ENCODE assay signal across 8 cellular contexts in genomic region chr15:88894819-88895767, GRCh38. TPM values are rescaled to one million over a fixed set of nuclear protein-coding genes. Genes with fewer than 3 reads are reported as not detected.
A peak's percentile ranks its signal among the peaks of the same experiment; 100 is the strongest.
DNase-seq lines count a peak whose midpoint lies in the region; ATAC-seq and TF ChIP-seq lines count a peak whose summit lies in the region.

Gene HAPLN3, minus strand, starts transcription at chr15:88895544. Its CDS starts 8,246 bp downstream, at chr15:88887298.

- no peak within 1 kb of the TSS for H2BK15ac ChIP-seq in IMR-90 (ENCODE audit: low read depth, low read length)

- peaks cover 13% of the 10 kb centered on the region; the same call in 1 of the 2 replicates for H3K36me3 ChIP-seq in IMR-90 (ENCODE audit: control insufficient read depth, insufficient read depth, low read length)
- H3K36me3 ChIP-seq in endodermal cell (ENCODE audit: control insufficient read depth, insufficient read depth, low read length) = no peaks in the 10 kb centered on the region
- peaks cover 7% of the 10 kb centered on the region for H3K36me3 ChIP-seq in suprapubic skin

- H3K27ac ChIP-seq in IMR-90 (ENCODE audit: insufficient read depth, low read length) (no peak within 1 kb of the TSS; the same call in 1 of the 2 replicates), endodermal cell (ENCODE audit: low read depth, low read length) (no peak within 1 kb of the TSS), suprapubic skin (no peak within 1 kb of the TSS)

- peak within 1 kb of the TSS; percentile 59 for H3K27ac Mint-ChIP-seq in activated CD4-positive, alpha-beta memory T cell treated with anti-CD3 and anti-CD28 coated beads, Interleukin-2, amount 10 ng/mL, durations not matched to agents 7 days and 5 days
- H3K27ac Mint-ChIP-seq in endodermal cell (no peak within 1 kb of the TSS), natural killer cell (peak within 1 kb of the TSS in 1 of 2 donors; percentile 56)

- no peak for TF ChIP-seq RAD21 in IMR-90 (IDR thresholded peaks at IDR 0.05; ENCODE audit: low read length)

- H4K8ac ChIP-seq in IMR-90 (ENCODE audit: low read depth in 2 of 2, low read length in 2 of 2) = no peak within 1 kb of the TSS; a peak in 1 of 4 replicates

- peak within 1 kb of the TSS; percentile 72 for H3K4me2 ChIP-seq in IMR-90 (ENCODE audit: low read depth, low read length)

- peak within 1 kb of the TSS; percentile 45 for H2AK9ac ChIP-seq in IMR-90 (replicated peaks; ENCODE audit: low read depth, low read length, poor library complexity)

- H3K4ac ChIP-seq in IMR-90 (ENCODE audit: low read depth, low read length) = 0 out of 2 replicates have a peak within 1 kb of the TSS, but pooled peaks have one; percentile 41

- no TSS peak for BruUV-seq in IMR-90 (replicated peaks; lab: Mats Ljungman, UMichigan)

- no peak within 1 kb of the TSS for H4K91ac ChIP-seq in IMR-90 (ENCODE audit: insufficient read depth, low read depth, low read length)

- H2BK5ac ChIP-seq in IMR-90 (ENCODE audit: low read depth, low read length, poor library complexity, severe bottlenecking) = no peak within 1 kb of the TSS

- no peak within 1 kb of the TSS; the same call in 1 of the 2 replicates for H3K56ac ChIP-seq in IMR-90 (ENCODE audit: extremely low read depth, insufficient read depth, low read length)

- 8% methylated on average over 41 of the region's 70 CpGs; no CpG with 5 or more reads in 1 of the 2 experiments for WGBS in IMR-90 (ENCODE audit: extremely low coverage in 2 of 2, insufficient read length in 1 of 2), 2 experiments
- 3 to 4% methylated on average over 20 to 70 of the region's 70 CpGs for WGBS in endodermal cell (ENCODE audit: insufficient coverage in 1 of 2, insufficient read length in 1 of 2), 2 experiments
- 1% methylated on average over 19 of the region's 70 CpGs for WGBS in suprapubic skin

- H3K4me3 Mint-ChIP-seq in activated CD4-positive, alpha-beta memory T cell treated with anti-CD3 and anti-CD28 coated beads, Interleukin-2, amount 10 ng/mL, durations not matched to agents 7 days and 5 days = peak within 1 kb of the TSS; percentile 79
- H3K4me3 Mint-ChIP-seq in endodermal cell = peak within 1 kb of the TSS; percentile 53
- H3K4me3 Mint-ChIP-seq in natural killer cell = peak within 1 kb of the TSS; percentile 83

- peaks cover 36% of the 10 kb centered on the region for H3K4me1 Mint-ChIP-seq in activated CD4-positive, alpha-beta memory T cell treated with anti-CD3 and anti-CD28 coated beads, Interleukin-2, amount 10 ng/mL, durations not matched to agents 7 days and 5 days
- H3K4me1 Mint-ChIP-seq in endodermal cell (peaks cover 26% of the 10 kb centered on the region), natural killer cell (peaks cover 11% of the 10 kb centered on the region in 2 donors)

- no peak for TF ChIP-seq EP300 in suprapubic skin (IDR thresholded peaks at IDR 0.05)

- H3K9me3 ChIP-seq in IMR-90 (ENCODE audit: control insufficient read depth, insufficient read depth, low read length) (no peaks in the 10 kb centered on the region), endodermal cell (ENCODE audit: control insufficient read depth, low read length) (no peaks in the 10 kb centered on the region), suprapubic skin (no peaks in the 10 kb centered on the region)

- H3K27me3 Mint-ChIP-seq in activated CD4-positive, alpha-beta memory T cell treated with anti-CD3 and anti-CD28 coated beads, Interleukin-2, amount 10 ng/mL, durations not matched to agents 7 days and 5 days = no peaks in the 10 kb centered on the region
- peaks cover 35% of the 10 kb centered on the region for H3K27me3 Mint-ChIP-seq in endodermal cell (ENCODE audit: insufficient read depth)
- H3K27me3 Mint-ChIP-seq in natural killer cell (ENCODE audit: low read depth in 2 of 2) = peaks cover 7 to 12% of the 10 kb centered on the region in 2 donors

- dilution Hi-C loops in IMR-90 (cut with HindIII; ENCODE audit: low sequenced_read_pairs, unreplicated experiment) = no loop called here

- no peak within 1 kb of the TSS for H3K14ac ChIP-seq in IMR-90 (replicated peaks; ENCODE audit: low read depth, low read length)

- TF ChIP-seq POLR2A in IMR-90 (IDR thresholded peaks at IDR 0.05; ENCODE audit: low read depth, low read length) (no peak), suprapubic skin (IDR thresholded peaks at IDR 0.05) (no peak)

- no peak within 1 kb of the TSS for H3K18ac ChIP-seq in IMR-90 (ENCODE audit: low read depth, low read length)

- in situ Hi-C loops in IMR-90 (cut with MboI; ENCODE audit: low sequenced_read_pairs) = no loop called here

- no peaks in the 10 kb centered on the region for H3K27me3 ChIP-seq in IMR-90 (ENCODE audit: control insufficient read depth, insufficient read depth, low read length)
- H3K27me3 ChIP-seq in endodermal cell (ENCODE audit: control insufficient read depth, insufficient read depth, low read length, poor library complexity, severe bottlenecking) = peaks cover 34% of the 10 kb centered on the region
- peaks cover 6% of the 10 kb centered on the region for H3K27me3 ChIP-seq in suprapubic skin

- no peaks in the 10 kb centered on the region for H3K36me3 Mint-ChIP-seq in activated CD4-positive, alpha-beta memory T cell treated with anti-CD3 and anti-CD28 coated beads, Interleukin-2, amount 10 ng/mL, durations not matched to agents 7 days and 5 days (ENCODE audit: low read depth)
- peaks cover 7% of the 10 kb centered on the region for H3K36me3 Mint-ChIP-seq in endodermal cell (ENCODE audit: low read depth)
- H3K36me3 Mint-ChIP-seq in natural killer cell = no peaks in the 10 kb centered on the region

- H2BK20ac ChIP-seq in IMR-90 (ENCODE audit: low read depth, low read length) = no peak within 1 kb of the TSS

- peaks cover 9% of the 10 kb centered on the region for H3K9me1 ChIP-seq in IMR-90 (ENCODE audit: insufficient read depth, low read length)

- no peak within 1 kb of the TSS for H2BK120ac ChIP-seq in IMR-90 (ENCODE audit: low read depth, low read length)

- H3K4me1 ChIP-seq in IMR-90 (ENCODE audit: control insufficient read depth, insufficient read depth, low read length) (peaks cover 11% of the 10 kb centered on the region), endodermal cell (ENCODE audit: control insufficient read depth, insufficient read depth, low read length) (no peaks in the 10 kb centered on the region), suprapubic skin (peaks cover 39% of the 10 kb centered on the region)

- no peak for TF ChIP-seq CTCF in IMR-90 (conservative IDR thresholded peaks at IDR 0.05; ENCODE audit: low read depth, low read length)
- no peak for TF ChIP-seq CTCF in endodermal cell (conservative IDR thresholded peaks at IDR 0.05)
- no peak for TF ChIP-seq CTCF in natural killer cell (IDR thresholded peaks at IDR 0.05)
- no peak for TF ChIP-seq CTCF in suprapubic skin (IDR thresholded peaks at IDR 0.05)

- H3K79me1 ChIP-seq in IMR-90 (ENCODE audit: low read depth in 1 of 2, low read length in 2 of 2) = peaks cover 0 to 10% of the 10 kb centered on the region in 2 experiments; a peak in 1 of 4 replicates

- H3K9ac ChIP-seq in IMR-90 (ENCODE audit: low read depth, low read length) (peak within 1 kb of the TSS; percentile 61), endodermal cell (ENCODE audit: extremely low read depth, low read length, poor library complexity, severe bottlenecking) (no peak within 1 kb of the TSS)

- intact Hi-C loops in IMR-90 (cut with micrococcal nuclease) = no loop called here
- intact Hi-C loops in natural killer cell (cut with micrococcal nuclease) = no loop called here

- CTCF ChIA-PET in IMR-90 (lab: Yijun Ruan, JAX) = no interaction called here
- CTCF ChIA-PET in activated CD4-positive, alpha-beta memory T cell treated with anti-CD3 and anti-CD28 coated beads, Interleukin-2, amount 10 ng/mL, durations not matched to agents 7 days and 5 days (lab: Charles Lee) = interaction anchor here (0.8 to 7.4 kb wide), 11 partner anchors 9 to 311 kb away, joined by 3 to 73 read pairs (median 4); no protein-coding TSS in a partner anchor

- no peaks in the 10 kb centered on the region for H3K9me3 Mint-ChIP-seq in activated CD4-positive, alpha-beta memory T cell treated with anti-CD3 and anti-CD28 coated beads, Interleukin-2, amount 10 ng/mL, durations not matched to agents 7 days and 5 days
- H3K9me3 Mint-ChIP-seq in endodermal cell (no peaks in the 10 kb centered on the region), natural killer cell (no peaks in the 10 kb centered on the region)

- H3K4me3 ChIP-seq in IMR-90 (ENCODE audit: insufficient read depth, low read depth, low read length) (peak within 1 kb of the TSS; percentile 46), endodermal cell (ENCODE audit: low read length) (peak within 1 kb of the TSS; percentile 72), suprapubic skin (peak within 1 kb of the TSS; percentile 50)

- peak within 1 kb of the TSS; percentile 92 for H2AFZ ChIP-seq in IMR-90 (replicated peaks; ENCODE audit: low read length, poor library complexity)

- ATAC-seq in GM18870 (IDR thresholded peaks at IDR 0.05; ENCODE audit: unreplicated experiment) = peak; percentile 59
- peak; percentile 41 for ATAC-seq in IMR-90 (ENCODE audit: low read depth)
- ATAC-seq in natural killer cell = peak; percentile 27 to 68 (median 53)

- peak within 1 kb of the TSS; percentile 52; the same call in 1 of the 2 replicates for H3K23ac ChIP-seq in IMR-90 (ENCODE audit: low read depth, low read length)

- POLR2A ChIA-PET in IMR-90 (lab: Charles Lee; ENCODE audit: unreplicated experiment) = interaction anchor here (0.5 kb wide), 1 partner anchor 58 kb away, joined by 5 read pairs; no protein-coding TSS in a partner anchor
- POLR2A ChIA-PET in activated CD4-positive, alpha-beta memory T cell treated with anti-CD3 and anti-CD28 coated beads, Interleukin-2, amount 10 ng/mL, durations not matched to agents 7 days and 5 days (lab: Charles Lee) = interaction anchor here (0.6 to 2.3 kb wide), 4 partner anchors 9 to 283 kb away, joined by 3 to 16 read pairs (median 3); partner anchors contain the start of gene MFGE8

- DNase-seq in IMR-90 = peak; percentile 47
- peak; percentile 61 for DNase-seq in activated CD4-positive, alpha-beta memory T cell treated with anti-CD3 and anti-CD28 coated beads, Interleukin-2, amount 10 ng/mL, durations not matched to agents 7 days and 5 days
- peak; percentile 81 for DNase-seq in endodermal cell
- DNase-seq in natural killer cell = no peak
- no peak for DNase-seq in suprapubic skin (ENCODE audit: low spot score in 2 of 2)
- no peak for DNase-seq in NCI-H2029 treated with DMSO at 0.1 percent for 48 hours (lab: John Stamatoyannopoulos, UW)
- no peak for DNase-seq in NCI-H1105 (lab: John Stamatoyannopoulos, UW)

- H4K5ac ChIP-seq in IMR-90 (ENCODE audit: low read depth, low read length) = no peak within 1 kb of the TSS

- H4K20me1 ChIP-seq in IMR-90 (ENCODE audit: insufficient read depth, low read length) = peaks cover 30% of the 10 kb centered on the region

- no peak within 1 kb of the TSS for H2AK5ac ChIP-seq in IMR-90 (ENCODE audit: low read depth, low read length)

RNA-seq across cellular contexts. Expression of gene HAPLN3, which starts in this region (rescaled TPM):
- 4.4 and 5.9 TPM in 2 replicates for total RNA-seq in IMR-90 (2012; rRNA removed)
- 28.6 and 30.8 TPM in 2 replicates for polyA plus RNA-seq in IMR-90 (2012; rRNA removed)
- polyA plus RNA-seq in IMR-90 (2012; cell fraction: cytosol; rRNA removed) = 22.4 and 24.0 TPM in 2 replicates
- 247 and 404 TPM in 2 replicates for polyA plus RNA-seq in IMR-90 (2012; cell fraction: nucleus; rRNA removed; ENCODE audit: low replicate concordance)
- total RNA-seq in activated CD4-positive, alpha-beta memory T cell treated with anti-CD3 and anti-CD28 coated beads, Interleukin-2, amount 10 ng/mL, durations not matched to agents 7 days and 5 days = 10 to 100 TPM; 66.9 to 67.5 TPM
- 10 to 100 TPM in 1 of 2 donors, 1 to 10 TPM in 1; 5.8 to 15.6 TPM for total RNA-seq in endodermal cell
- polyA plus RNA-seq in endodermal cell (2013, experiment 1 of 2) = 4.1 TPM
- polyA plus RNA-seq in endodermal cell (2013, experiment 2 of 2) = 3.1 TPM
- total RNA-seq in natural killer cell = 10 to 100 TPM; 10.1 to 10.8 (median 10.4) TPM
- total RNA-seq in suprapubic skin = 10 to 100 TPM in 1 of 4 donors, 1 to 10 TPM in 3; 4.8 to 14.6 (median 8.9) TPM

Comparison
In these comparisons a context has a peak if more than half of its experiments do, and no peak if none do; other contexts are left out.
1. DNase-seq: peak in IMR-90 (single experiment), activated CD4-positive, alpha-beta memory T cell treated with anti-CD3 and anti-CD28 coated beads, Interleukin-2, amount 10 ng/mL, durations not matched to agents 7 days and 5 days (single experiment) and endodermal cell (single experiment); none in natural killer cell (single experiment), suprapubic skin (0 of 2), NCI-H2029 treated with DMSO at 0.1 percent for 48 hours (single experiment) and NCI-H1105 (single experiment).
2. Peak in every context shown above with its lines, with median percentiles within 50 percentile points of each other: ATAC-seq, H3K4me3 ChIP-seq and H3K4me3 Mint-ChIP-seq.